8 cellular contexts compared by ENCODE assay signal in genomic region chr11:110431212-110432073, GRCh38. TPM values are rescaled to one million over a fixed set of nuclear protein-coding genes. Genes with fewer than 3 reads are reported as not detected.
DNase-seq lines count a peak whose midpoint lies in the region; ATAC-seq and TF ChIP-seq lines count a peak whose summit lies in the region.

No MANE protein-coding gene starts in this region.

- no peak overlapping the region for H3K18ac ChIP-seq in trophoblast cell (ENCODE audit: low read length)

- peak overlapping the region; percentile 80 to 87 for H3K4me3 ChIP-seq in Panc1 (ENCODE audit: low read depth in 2 of 2, low read length in 2 of 2)
- H3K4me3 ChIP-seq in endocrine pancreas (ENCODE audit: control insufficient read depth, insufficient read depth, low read length), result peak overlapping the region; percentile 77
- H3K4me3 ChIP-seq in trophoblast cell (ENCODE audit: low read depth, low read length), result no peak overlapping the region

- no peak for DNase-seq in activated naive CD4-positive, alpha-beta T cell treated with anti-CD3 and anti-CD28 coated beads, Interleukin-2, amount 10 ng/mL, durations not matched to agents 7 days and 5 days
- no peak for DNase-seq in activated naive CD4-positive, alpha-beta T cell treated with anti-CD3 and anti-CD28 coated beads, Interleukin-2, amount 50 U/mL, for 16 hours
- DNase-seq in Panc1 (ENCODE audit: low read depth, low spot score) (no peak), trophoblast cell (peak in 1 of 2 donors; percentile 49), SHP77 (lab: John Stamatoyannopoulos, UW) (no peak), NCI-H1694 treated with DMSO at 0.1 percent for 48 hours (lab: John Stamatoyannopoulos, UW) (no peak)

- H3K9ac ChIP-seq in endocrine pancreas (ENCODE audit: control insufficient read depth, insufficient read depth, low read length) (peak overlapping the region; percentile 99), trophoblast cell (ENCODE audit: low read length) (no peak overlapping the region)

- H3K36me3 Mint-ChIP-seq in activated naive CD4-positive, alpha-beta T cell treated with anti-CD3 and anti-CD28 coated beads, Interleukin-2, amount 10 ng/mL, durations not matched to agents 7 days and 5 days, result no peaks in the 10 kb centered on the region

- TF ChIP-seq CTCF in Panc1 (IDR thresholded peaks at IDR 0.05), result no peak

- peak overlapping the region; percentile 42 for H3K4ac ChIP-seq in trophoblast cell (ENCODE audit: low read depth, low read length)

- no peak for ATAC-seq in Panc1
- no peak for ATAC-seq in GM19328 (IDR thresholded peaks at IDR 0.05; ENCODE audit: unreplicated experiment)

- H3K36me3 ChIP-seq in Panc1 (ENCODE audit: control insufficient read depth, insufficient read depth, low read length), result no peaks in the 10 kb centered on the region; the same call in 1 of the 2 replicates
- no peaks in the 10 kb centered on the region for H3K36me3 ChIP-seq in endocrine pancreas (ENCODE audit: control insufficient read depth, insufficient read depth, low read length)
- no peaks in the 10 kb centered on the region for H3K36me3 ChIP-seq in trophoblast cell (ENCODE audit: control insufficient read depth in 1 of 2, insufficient read depth in 2 of 2, low read length in 2 of 2)

- H3K4me1 ChIP-seq in Panc1 (ENCODE audit: control insufficient read depth, insufficient read depth, low read length), result peaks cover 32% of the 10 kb centered on the region
- H3K4me1 ChIP-seq in endocrine pancreas (ENCODE audit: control insufficient read depth, insufficient read depth, low read length), result peaks cover 7% of the 10 kb centered on the region
- peaks cover 0 to 4% of the 10 kb centered on the region in 2 experiments for H3K4me1 ChIP-seq in trophoblast cell (ENCODE audit: control insufficient read depth in 1 of 2, insufficient read depth in 2 of 2, low read length in 2 of 2)

- H3K9me3 ChIP-seq in Panc1 (ENCODE audit: control insufficient read depth, insufficient read depth, low read depth, low read length), result no peaks in the 10 kb centered on the region
- H3K9me3 ChIP-seq in endocrine pancreas (ENCODE audit: control insufficient read depth, low read length), result no peaks in the 10 kb centered on the region
- H3K9me3 ChIP-seq in trophoblast cell (ENCODE audit: insufficient read depth, low read depth, low read length), result peaks cover 2% of the 10 kb centered on the region

- no peak overlapping the region for H4K12ac ChIP-seq in trophoblast cell (ENCODE audit: low read depth, low read length)

- H3K27me3 ChIP-seq in Panc1 (ENCODE audit: control insufficient read depth, insufficient read depth, low read length) (no peaks in the 10 kb centered on the region), endocrine pancreas (ENCODE audit: control insufficient read depth, insufficient read depth, low read length) (no peaks in the 10 kb centered on the region), trophoblast cell (ENCODE audit: insufficient read depth, low read length) (no peaks in the 10 kb centered on the region)

- no peak overlapping the region for H3K23ac ChIP-seq in trophoblast cell (ENCODE audit: low read length)

- H2BK5ac ChIP-seq in trophoblast cell (ENCODE audit: low read depth, low read length, poor library complexity), result no peak overlapping the region

- H3K4me2 ChIP-seq in trophoblast cell (ENCODE audit: low read length), result peak overlapping the region; percentile 76

- no peak overlapping the region for H3K14ac ChIP-seq in trophoblast cell (ENCODE audit: low read length)

- no peak overlapping the region for H2AK5ac ChIP-seq in trophoblast cell (ENCODE audit: low read length)

- no peaks in the 10 kb centered on the region for H3K9me3 Mint-ChIP-seq in activated naive CD4-positive, alpha-beta T cell treated with anti-CD3 and anti-CD28 coated beads, Interleukin-2, amount 10 ng/mL, durations not matched to agents 7 days and 5 days

- TSS peak; percentile 61 for BruUV-seq in Panc1 (replicated peaks; lab: Mats Ljungman, UMichigan)

- peak overlapping the region; percentile 96 for H3K4me3 Mint-ChIP-seq in activated naive CD4-positive, alpha-beta T cell treated with anti-CD3 and anti-CD28 coated beads, Interleukin-2, amount 10 ng/mL, durations not matched to agents 7 days and 5 days

- POLR2A ChIA-PET in Panc1 (lab: Charles Lee), result no interaction called here

- no CpG with 5 or more reads among the region's 10 CpGs for WGBS in trophoblast cell (ENCODE audit: extremely low coverage, insufficient coverage, insufficient read length)

- H4K8ac ChIP-seq in trophoblast cell (ENCODE audit: low read depth, low read length), result no peak overlapping the region

- no peak overlapping the region for H2BK120ac ChIP-seq in trophoblast cell (ENCODE audit: insufficient read depth, low read length, poor library complexity)

- H3K27ac Mint-ChIP-seq in activated naive CD4-positive, alpha-beta T cell treated with anti-CD3 and anti-CD28 coated beads, Interleukin-2, amount 10 ng/mL, durations not matched to agents 7 days and 5 days, result peak overlapping the region; percentile 93

- CTCF ChIA-PET in activated naive CD4-positive, alpha-beta T cell treated with anti-CD3 and anti-CD28 coated beads, Interleukin-2, amount 10 ng/mL, durations not matched to agents 7 days and 5 days (lab: Charles Lee), result interaction anchor here (0.8 to 8.1 kb wide), 5 partner anchors 9 to 231 kb away, joined by 3 to 89 read pairs (median 3); no protein-coding TSS in a partner anchor
- CTCF ChIA-PET in Panc1 (lab: Charles Lee), result interaction anchor here (1.4 kb wide), 1 partner anchor 230 kb away, joined by 7 read pairs; no protein-coding TSS in a partner anchor

- H2AFZ ChIP-seq in trophoblast cell (ENCODE audit: insufficient read depth, low read length, poor library complexity), result no peak overlapping the region

- in situ Hi-C loops in Panc1 (cut with HindIII; ENCODE audit: low pct_unique_long_range_greater_than_20kb, low sequenced_read_pairs), result no loop called here

- peaks cover 47% of the 10 kb centered on the region for H3K4me1 Mint-ChIP-seq in activated naive CD4-positive, alpha-beta T cell treated with anti-CD3 and anti-CD28 coated beads, Interleukin-2, amount 10 ng/mL, durations not matched to agents 7 days and 5 days

- peaks cover 15% of the 10 kb centered on the region for H3K79me2 ChIP-seq in trophoblast cell (ENCODE audit: control insufficient read depth, insufficient read depth, low read length, poor library complexity)

- no peak overlapping the region for H2BK12ac ChIP-seq in trophoblast cell (ENCODE audit: low read length)

- no peak overlapping the region for H4K91ac ChIP-seq in trophoblast cell (ENCODE audit: low read depth, low read length)

- peaks cover 15% of the 10 kb centered on the region for H3K79me1 ChIP-seq in trophoblast cell (ENCODE audit: low read length)

- H3K27ac ChIP-seq in Panc1 (ENCODE audit: low read length) (peak overlapping the region; percentile 88), trophoblast cell (ENCODE audit: low read depth, low read length) (no peak overlapping the region)

- intact Hi-C loops in Panc1 (cut with micrococcal nuclease; ENCODE audit: unreplicated experiment), result loop anchor here (5.0 kb wide), 2 partner anchors 54 to 134 kb away; partner anchors contain the start of gene RDX

- H3K27me3 Mint-ChIP-seq in activated naive CD4-positive, alpha-beta T cell treated with anti-CD3 and anti-CD28 coated beads, Interleukin-2, amount 10 ng/mL, durations not matched to agents 7 days and 5 days, result no peaks in the 10 kb centered on the region

RNA-seq across cellular contexts. Expression of gene FDX1, which starts 1.7 kb away (rescaled TPM):
- 13.6 TPM for total RNA-seq in Panc1 (2021; ENCODE audit: unreplicated experiment)
- 8.8 TPM for polyA plus RNA-seq in Panc1 (2012; ENCODE audit: insufficient read length)
- polyA plus RNA-seq in trophoblast cell (2013), result 56.2 and 62.4 TPM in 2 replicates
